20 cellular contexts compared by ENCODE assay signal in genomic region chr5:135221187-135221473, GRCh38.
DNase-seq lines count a peak whose midpoint lies in the region; ATAC-seq, FAIRE-seq and TF ChIP-seq lines count a peak whose summit lies in the region.
"Had no signal": no experiment of that assay in that cellular context is flagged by ENCODE, and none has a peak within 500 bp of the region (broad histone marks: within the 10 kb centered on the region; RNA-seq: fewer than 3 reads in every experiment).

No MANE protein-coding gene starts in this region.

- H3K4me1 ChIP-seq in RWPE2 (ENCODE audit: insufficient read depth, poor library complexity, severe bottlenecking) (no peaks in the 10 kb centered on the region), osteoblast (ENCODE audit: insufficient read depth, low read length) (no peaks in the 10 kb centered on the region), aorta (ENCODE audit: control insufficient read depth in 1 of 2, insufficient read depth in 2 of 2, low read length in 2 of 2) (peaks cover 0 to 4% of the 10 kb centered on the region in 2 donors)
- H3K4me1 ChIP-seq: parathyroid adenoma, Peyer's patch had no signal

- no peak for TF ChIP-seq CTCF in RWPE2 (IDR thresholded peaks at IDR 0.05; ENCODE audit: poor library complexity, severe bottlenecking)
- no peak for TF ChIP-seq CTCF in osteoblast (IDR thresholded peaks at IDR 0.05; ENCODE audit: extremely low read depth, low read depth, low read length)

- WGBS in aorta, 2 donors: 91 to 95% methylated on average over 3 of the region's 3 CpGs

- no peak for TF ChIP-seq POLR2A in H54 (IDR thresholded peaks at IDR 0.05; ENCODE audit: low read depth, low read length)

- H3K36me3 ChIP-seq in RWPE2 (ENCODE audit: low read depth): no peaks in the 10 kb centered on the region
- no peaks in the 10 kb centered on the region for H3K36me3 ChIP-seq in osteoblast (ENCODE audit: insufficient read depth, low read length)
- H3K36me3 ChIP-seq in aorta (ENCODE audit: control insufficient read depth in 1 of 2, insufficient read depth in 2 of 2, low read length in 1 of 2): no peaks in the 10 kb centered on the region
- H3K36me3 ChIP-seq: Peyer's patch had no signal

- no peak overlapping the region for H3K4me2 ChIP-seq in osteoblast (ENCODE audit: insufficient read depth, low read length)

- intact Hi-C loops in aorta (cut with DNase I): no loop called here

- H2AFZ ChIP-seq in osteoblast (ENCODE audit: low read length): no peak overlapping the region
- H2AFZ ChIP-seq: parathyroid adenoma had no signal

- no peak for FAIRE-seq in H54 (lab: Jason Lieb, UNC)
- FAIRE-seq: frontal cortex had no signal

- ATAC-seq in RWPE2 (ENCODE audit: low read depth): no peak
- no peak for ATAC-seq in HG03196 (IDR thresholded peaks at IDR 0.05; ENCODE audit: unreplicated experiment)
- ATAC-seq in GM21447 (IDR thresholded peaks at IDR 0.05; ENCODE audit: unreplicated experiment): no peak
- ATAC-seq in aorta (ENCODE audit: low FRiP score): no peak
- ATAC-seq: natural killer cell treated with Interleukin-12 subunit alpha and Interleukin-12 subunit beta and Interleukin-15 and Interleukin-18, amount 100 ng/mL, for 72 hours had no signal

- H3K4me3 ChIP-seq in RWPE2 (ENCODE audit: severe bottlenecking) (no peak overlapping the region), osteoblast (ENCODE audit: insufficient read depth, low read length) (no peak overlapping the region), aorta (ENCODE audit: low read length in 2 of 2) (no peak overlapping the region)
- H3K4me3 ChIP-seq: Peyer's patch had no signal

- H3K27ac ChIP-seq in RWPE2 (ENCODE audit: poor library complexity, severe bottlenecking): no peak overlapping the region
- H3K27ac ChIP-seq in osteoblast (ENCODE audit: low read depth, low read length): no peak overlapping the region
- H3K27ac ChIP-seq in aorta (ENCODE audit: low read depth in 1 of 2, low read length in 2 of 2): no peak overlapping the region
- H3K27ac ChIP-seq: parathyroid adenoma, Peyer's patch had no signal

- H4K20me1 ChIP-seq in osteoblast (ENCODE audit: insufficient read depth, low read length): no peaks in the 10 kb centered on the region

- H3K27me3 ChIP-seq in RWPE2 (ENCODE audit: insufficient read depth, poor library complexity, severe bottlenecking) (no peaks in the 10 kb centered on the region), osteoblast (ENCODE audit: insufficient read depth, low read length) (no peaks in the 10 kb centered on the region), aorta (ENCODE audit: control insufficient read depth in 1 of 2, insufficient read depth in 2 of 2, low read length in 1 of 2) (no peaks in the 10 kb centered on the region)
- H3K27me3 ChIP-seq: Peyer's patch had no signal

- DNase-seq in 8988T (peak; percentile 2), RWPE2 (ENCODE audit: low spot score) (peak; percentile 25), ecto neural progenitor cell (ENCODE audit: low spot score) (peak; percentile 21), osteoblast (ENCODE audit: insufficient read length, low spot score, missing footprints) (peak; percentile 68), H54 (ENCODE audit: insufficient read length, low spot score) (no peak), aorta (no peak)
- DNase-seq: COR-L47; DMS79 treated with DMSO at 0.1 percent for 48 hours; effector CD4-positive, alpha-beta T cell; NCI-H1048; NCI-H1694 treated with DMSO at 0.1 percent for 48 hours; NCI-H2171; NCI-H524 treated with DMSO at 0.1 percent for 48 hours; T-helper 1 cell had no signal

- H3K9me3 ChIP-seq in RWPE2 (ENCODE audit: severe bottlenecking) (no peaks in the 10 kb centered on the region), osteoblast (ENCODE audit: low read depth, low read length) (no peaks in the 10 kb centered on the region), aorta (ENCODE audit: control insufficient read depth, low read length) (no peaks in the 10 kb centered on the region)
- H3K9me3 ChIP-seq: Peyer's patch had no signal

- no peaks in the 10 kb centered on the region for H3K79me2 ChIP-seq in osteoblast (ENCODE audit: insufficient read depth, low read length)
- H3K79me2 ChIP-seq: parathyroid adenoma had no signal

Comparison
In these comparisons a context has a peak if more than half of its experiments do, and no peak if none do; other contexts are left out.
1. DNase-seq: peak in 8988T (single experiment), RWPE2 (single experiment), ecto neural progenitor cell (single experiment) and osteoblast (single experiment); none in H54 (single experiment) and aorta (0 of 2).